In genomic region chr6:111573892-111574800, GRCh38 we compare ENCODE assay signal across 8 cellular contexts. TPM values are rescaled to one million over a fixed set of nuclear protein-coding genes. Genes with fewer than 3 reads are reported as not detected.
A peak's percentile ranks its signal among the peaks of the same experiment; 100 is the strongest.
DNase-seq lines count a peak whose midpoint lies in the region; FAIRE-seq and TF ChIP-seq lines count a peak whose summit lies in the region.

No MANE protein-coding gene starts in this region.

- peaks cover 33 to 54% of the 10 kb centered on the region in 2 experiments for H3K36me3 ChIP-seq in keratinocyte (ENCODE audit: control insufficient read depth in 2 of 2, extremely low read depth in 1 of 2, insufficient read depth in 2 of 2, low read length in 2 of 2)
- H3K36me3 ChIP-seq in uterus: no peaks in the 10 kb centered on the region

- H3K4me2 ChIP-seq in keratinocyte (ENCODE audit: control insufficient read depth, extremely low read depth, insufficient read depth, low read depth, low read length): peak overlapping the region; percentile 15

- H2AFZ ChIP-seq in keratinocyte (ENCODE audit: control insufficient read depth, low read length): no peak overlapping the region

- no peak for DNase-seq in activated naive CD4-positive, alpha-beta T cell treated with anti-CD3 and anti-CD28 coated beads, Interleukin-2, amount 50 U/mL, for 16 hours
- DNase-seq in keratinocyte (ENCODE audit: low read depth, low spot score) (no peak), uterus (peak in 1 of 2 donors; percentile 52), NCI-H524 (lab: John Stamatoyannopoulos, UW) (no peak), foreskin melanocyte (no peak), NCI-H1436 (lab: John Stamatoyannopoulos, UW) (no peak)

- no peak for TF ChIP-seq POLR2A in uterus (IDR thresholded peaks at IDR 0.05)

- no peak overlapping the region for H3K9ac ChIP-seq in keratinocyte (ENCODE audit: control insufficient read depth, extremely low read depth, insufficient read depth, low read length)

- TF ChIP-seq CTCF in keratinocyte (optimal IDR thresholded peaks at IDR 0.05 in 1 of 3, IDR thresholded peaks at IDR 0.05 in 1 of 3, conservative IDR thresholded peaks at IDR 0.05 in 1 of 3; ENCODE audit: extremely low read depth in 1 of 3, insufficient read depth in 2 of 3, low read length in 3 of 3) (no peak), uterus (IDR thresholded peaks at IDR 0.05) (no peak)

- H3K9me1 ChIP-seq in keratinocyte (ENCODE audit: control insufficient read depth, extremely low read depth, insufficient read depth, low read length): no peaks in the 10 kb centered on the region

- no peaks in the 10 kb centered on the region for H3K9me3 Mint-ChIP-seq in activated naive CD4-positive, alpha-beta T cell treated with anti-CD3 and anti-CD28 coated beads, Interleukin-2, amount 50 U/mL, for 24 hours

- no peaks in the 10 kb centered on the region for H3K9me3 ChIP-seq in keratinocyte (ENCODE audit: control insufficient read depth, low read depth, low read length)
- no peaks in the 10 kb centered on the region for H3K9me3 ChIP-seq in uterus

- dilution Hi-C loops in keratinocyte (cut with MboI; ENCODE audit: extremely low pct_ligation_motif_present, low sequenced_read_pairs): no loop called here

- peak overlapping the region in 1 of 3 experiments; percentile 4 for H3K4me3 ChIP-seq in keratinocyte (ENCODE audit: control insufficient read depth in 2 of 3, extremely low read depth in 1 of 3, insufficient read depth in 2 of 3, low read depth in 1 of 3, low read length in 3 of 3)
- no peak overlapping the region for H3K4me3 ChIP-seq in uterus

- peaks cover 7% of the 10 kb centered on the region for H3K79me2 ChIP-seq in keratinocyte (ENCODE audit: control insufficient read depth, insufficient read depth, low read length)

- H3K4me1 ChIP-seq in keratinocyte (ENCODE audit: control insufficient read depth, extremely low read depth, insufficient read depth, low read length) (peaks cover 32% of the 10 kb centered on the region), uterus (no peaks in the 10 kb centered on the region)

- FAIRE-seq in keratinocyte (lab: Jason Lieb, UNC): peak; percentile 69

- intact Hi-C loops in uterus (cut with DNase I; ENCODE audit: low total_unique reads): no loop called here

- no peaks in the 10 kb centered on the region for H4K20me1 ChIP-seq in keratinocyte (ENCODE audit: control insufficient read depth, extremely low read depth, insufficient read depth, low read length)

- no peaks in the 10 kb centered on the region for H3K27me3 Mint-ChIP-seq in activated naive CD4-positive, alpha-beta T cell treated with anti-CD3 and anti-CD28 coated beads, Interleukin-2, amount 50 U/mL, for 24 hours

- peak overlapping the region; percentile 83 for H3K27ac Mint-ChIP-seq in activated naive CD4-positive, alpha-beta T cell treated with anti-CD3 and anti-CD28 coated beads, Interleukin-2, amount 50 U/mL, for 24 hours

- H3K27ac ChIP-seq in angular gyrus (ENCODE audit: low read depth, low read length) (peak overlapping the region; percentile 3), keratinocyte (ENCODE audit: control insufficient read depth, insufficient read depth, low read length) (peak overlapping the region; percentile 74), uterus (peak overlapping the region; percentile 73 to 93)

- H3K4me1 Mint-ChIP-seq in activated naive CD4-positive, alpha-beta T cell treated with anti-CD3 and anti-CD28 coated beads, Interleukin-2, amount 50 U/mL, for 24 hours: peaks cover 21% of the 10 kb centered on the region

- H3K4me3 Mint-ChIP-seq in activated naive CD4-positive, alpha-beta T cell treated with anti-CD3 and anti-CD28 coated beads, Interleukin-2, amount 50 U/mL, for 24 hours: no peak overlapping the region

- peaks cover 16% of the 10 kb centered on the region for H3K36me3 Mint-ChIP-seq in activated naive CD4-positive, alpha-beta T cell treated with anti-CD3 and anti-CD28 coated beads, Interleukin-2, amount 50 U/mL, for 24 hours

- H3K27me3 ChIP-seq in keratinocyte (ENCODE audit: control insufficient read depth, extremely low read depth, insufficient read depth, low read length) (no peaks in the 10 kb centered on the region), uterus (no peaks in the 10 kb centered on the region)

RNA-seq across cellular contexts. Expression of gene TRAF3IP2, which starts 31.5 kb away (rescaled TPM):
- 76.8 to 81.6 TPM (median 81.1 TPM) in 3 replicates for polyA plus RNA-seq in keratinocyte
- polyA plus RNA-seq in keratinocyte (2011; ENCODE audit: low read depth): 47.7 TPM
- 83.9 and 87.4 TPM in 2 replicates for polyA plus RNA-seq in keratinocyte (2011; cell fraction: cytosol; rRNA removed)
- 81.5 and 96.9 TPM in 2 replicates for polyA plus RNA-seq in keratinocyte (2011; cell fraction: nucleus; rRNA removed)
- 74.8 and 75.5 TPM in 2 replicates for polyA plus RNA-seq in keratinocyte (2012; ENCODE audit: low replicate concordance)
- polyA minus RNA-seq in keratinocyte: 89.6 to 152 TPM (median 117 TPM) in 3 replicates
- polyA minus RNA-seq in keratinocyte (2011; cell fraction: cytosol; rRNA and poly(A)+ RNA removed): 76.4 TPM
- polyA minus RNA-seq in keratinocyte (2011; cell fraction: nucleus; rRNA and poly(A)+ RNA removed): 48.5 and 58.3 TPM in 2 replicates
- total RNA-seq in uterus: 10 to 100 TPM; 17.2 to 64.4 (median 25.4) TPM

Comparison
In these comparisons a context has a peak if more than half of its experiments do, and no peak if none do; other contexts are left out.
1. H3K27ac ChIP-seq: peak in every context shown above with its lines; median percentile 83 in uterus; 74 in keratinocyte; 3 in angular gyrus.